9 cellular contexts compared by ENCODE assay signal in genomic region chr2:162840598-162841246, GRCh38. TPM values are rescaled to one million over a fixed set of nuclear protein-coding genes. Genes with fewer than 3 reads are reported as not detected.
A peak's percentile ranks its signal among the peaks of the same experiment; 100 is the strongest.
DNase-seq lines count a peak whose midpoint lies in the region; ATAC-seq, FAIRE-seq and TF ChIP-seq lines count a peak whose summit lies in the region.
"Had no signal": no experiment of that assay in that cellular context is flagged by ENCODE, and none has a peak within 500 bp of the region (broad histone marks: within the 10 kb centered on the region; RNA-seq: fewer than 3 reads in every experiment).

No MANE protein-coding gene starts in this region.

- H3K27ac ChIP-seq in A549: no peak overlapping the region
- H3K27ac ChIP-seq in ovary: no peak overlapping the region

- TF ChIP-seq EP300 in A549 (IDR thresholded peaks at IDR 0.05): no peak
- no peak for TF ChIP-seq EP300 in ovary (IDR thresholded peaks at IDR 0.05)

- H3K4me1 ChIP-seq in A549 (peaks cover 3% of the 10 kb centered on the region; the same call in 1 of the 3 replicates), ovary (ENCODE audit: insufficient read depth) (peaks cover 1% of the 10 kb centered on the region)

- H3K4me3 ChIP-seq in A549 (no peak overlapping the region), GM12864 (ENCODE audit: low read depth, low read length) (no peak overlapping the region), ovary (no peak overlapping the region)

- intact Hi-C loops in ovary (cut with DNase I): no loop called here

- TF ChIP-seq CTCF in A549 (IDR thresholded peaks at IDR 0.05): no peak
- no peak for TF ChIP-seq CTCF in GM12864 (IDR thresholded peaks at IDR 0.05; ENCODE audit: low read depth, low read length, missing control alignments)
- no peak for TF ChIP-seq CTCF in ovary (IDR thresholded peaks at IDR 0.05)

- peaks cover 0 to 8% of the 10 kb centered on the region in 2 donors for H3K27me3 Mint-ChIP-seq in effector memory CD8-positive, alpha-beta T cell

- 13% methylated on average over 8 of the region's 8 CpGs for WGBS in A549 (ENCODE audit: missing lambda C conversion rate)
- 7 to 13% (median 8%) methylated on average over 8 of the region's 8 CpGs for WGBS in ovary, 3 donors

- ATAC-seq in A549 (peak; percentile 80 to 85), HG03175 (IDR thresholded peaks at IDR 0.05; ENCODE audit: unreplicated experiment) (peak; percentile 75), esophagus mucosa (peak; percentile 71)
- no peak for ATAC-seq in effector memory CD8-positive, alpha-beta T cell (replicated peaks)

- H3K36me3 ChIP-seq in ovary: no peaks in the 10 kb centered on the region

- no peak for TF ChIP-seq POLR2A in A549 (IDR thresholded peaks at IDR 0.05; ENCODE audit: low read length)
- no peak for TF ChIP-seq POLR2A in ovary (IDR thresholded peaks at IDR 0.05)

- H3K4me3 Mint-ChIP-seq in effector memory CD8-positive, alpha-beta T cell: no peak overlapping the region
- H3K4me3 Mint-ChIP-seq: activated naive CD4-positive, alpha-beta T cell treated with anti-CD3 and anti-CD28 coated beads, Interleukin-2, amount 50 U/mL, for 24 hours had no signal

- POLR2A ChIA-PET in A549 (lab: Yijun Ruan, JAX): no interaction called here

- H3K36me3 Mint-ChIP-seq in effector memory CD8-positive, alpha-beta T cell (ENCODE audit: insufficient read depth): no peaks in the 10 kb centered on the region
- H3K36me3 Mint-ChIP-seq: activated naive CD4-positive, alpha-beta T cell treated with anti-CD3 and anti-CD28 coated beads, Interleukin-2, amount 50 U/mL, for 24 hours had no signal

- no peak for TF ChIP-seq RAD21 in A549 (conservative IDR thresholded peaks at IDR 0.05 in 1 of 2, IDR thresholded peaks at IDR 0.05 in 1 of 2)

- H3K27ac Mint-ChIP-seq in effector memory CD8-positive, alpha-beta T cell: no peak overlapping the region
- H3K27ac Mint-ChIP-seq: activated naive CD4-positive, alpha-beta T cell treated with anti-CD3 and anti-CD28 coated beads, Interleukin-2, amount 50 U/mL, for 24 hours had no signal

- CTCF ChIA-PET in A549 (lab: Yijun Ruan, JAX): interaction anchor here (1.2 kb wide), 1 partner anchor 11 kb away, joined by 5 read pairs; no protein-coding TSS in a partner anchor

- FAIRE-seq in A549 (lab: Jason Lieb, UNC): no peak

- H3K4me2 ChIP-seq in A549: no peak overlapping the region

- DNase-seq in A549 (ENCODE audit: low read depth in 1 of 2, low spot score in 1 of 2) (peak; percentile 4 to 74), GM12864 (ENCODE audit: low read depth) (peak; percentile 12), SK-N-DZ (ENCODE audit: low spot score) (peak; percentile 67), ovary (peak in 4 of 5 donors; percentile 20 to 43 (median 26)), activated gamma-delta T cell treated with Interleukin-2 at 50 U/mL for 16 hours (no peak)
- DNase-seq in effector memory CD8-positive, alpha-beta T cell: no peak

- no peaks in the 10 kb centered on the region for H3K9me3 ChIP-seq in A549
- no peaks in the 10 kb centered on the region for H3K9me3 ChIP-seq in ovary

- peaks cover 0 to 7% of the 10 kb centered on the region in 2 donors for H3K9me3 Mint-ChIP-seq in effector memory CD8-positive, alpha-beta T cell

- no peaks in the 10 kb centered on the region for H3K4me1 Mint-ChIP-seq in effector memory CD8-positive, alpha-beta T cell (ENCODE audit: low read depth in 2 of 2)
- H3K4me1 Mint-ChIP-seq: activated naive CD4-positive, alpha-beta T cell treated with anti-CD3 and anti-CD28 coated beads, Interleukin-2, amount 50 U/mL, for 24 hours had no signal

- no peaks in the 10 kb centered on the region for H3K27me3 ChIP-seq in ovary

TF ChIP-seq in A549, 52 proteins besides CTCF, POLR2A, EP300 and RAD21 (continues in another document):
- TF ChIP-seq JUNB (IDR thresholded peaks at IDR 0.05) (no peak), BCL3 (IDR thresholded peaks at IDR 0.05) (no peak), HOXB13 (CRISPR knock-in tag; IDR thresholded peaks at IDR 0.05; ENCODE audit: low read depth) (peak; percentile 93), MAZ (IDR thresholded peaks at IDR 0.05; ENCODE audit: borderline replicate concordance, low read depth, low read length) (no peak), POLR2AphosphoS2 (conservative IDR thresholded peaks at IDR 0.05; ENCODE audit: low read length) (no peak), ZSCAN20 (CRISPR knock-in tag; IDR thresholded peaks at IDR 0.05) (peak; percentile 91), ZC3H11A (IDR thresholded peaks at IDR 0.05) (no peak), CBX2 (IDR thresholded peaks at IDR 0.05; ENCODE audit: borderline replicate concordance, low read depth) (no peak), REST (IDR thresholded peaks at IDR 0.05) (peak; percentile 99), CEBPB (IDR thresholded peaks at IDR 0.05) (no peak), EHMT2 (IDR thresholded peaks at IDR 0.05; ENCODE audit: low read depth) (peak; percentile 99)
- TF ChIP-seq, protein P1, sequence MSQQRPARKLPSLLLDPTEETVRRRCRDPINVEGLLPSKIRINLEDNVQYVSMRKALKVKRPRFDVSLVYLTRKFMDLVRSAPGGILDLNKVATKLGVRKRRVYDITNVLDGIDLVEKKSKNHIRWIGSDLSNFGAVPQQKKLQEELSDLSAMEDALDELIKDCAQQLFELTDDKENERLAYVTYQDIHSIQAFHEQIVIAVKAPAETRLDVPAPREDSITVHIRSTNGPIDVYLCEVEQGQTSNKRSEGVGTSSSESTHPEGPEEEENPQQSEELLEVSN (IDR thresholded peaks at IDR 0.05; ENCODE audit: borderline replicate concordance, low read depth): no peak
- TF ChIP-seq, protein P2, sequence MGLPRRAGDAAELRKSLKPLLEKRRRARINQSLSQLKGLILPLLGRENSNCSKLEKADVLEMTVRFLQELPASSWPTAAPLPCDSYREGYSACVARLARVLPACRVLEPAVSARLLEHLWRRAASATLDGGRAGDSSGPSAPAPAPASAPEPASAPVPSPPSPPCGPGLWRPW (IDR thresholded peaks at IDR 0.05): no peak
- TF ChIP-seq, protein P3, sequence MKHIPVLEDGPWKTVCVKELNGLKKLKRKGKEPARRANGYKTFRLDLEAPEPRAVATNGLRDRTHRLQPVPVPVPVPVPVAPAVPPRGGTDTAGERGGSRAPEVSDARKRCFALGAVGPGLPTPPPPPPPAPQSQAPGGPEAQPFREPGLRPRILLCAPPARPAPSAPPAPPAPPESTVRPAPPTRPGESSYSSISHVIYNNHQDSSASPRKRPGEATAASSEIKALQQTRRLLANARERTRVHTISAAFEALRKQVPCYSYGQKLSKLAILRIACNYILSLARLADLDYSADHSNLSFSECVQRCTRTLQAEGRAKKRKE (CRISPR knock-in tag; IDR thresholded peaks at IDR 0.05; ENCODE audit: low read depth): peak; percentile 79; the same call in 1 of the 2 replicates

RNA-seq across cellular contexts. Expression of gene KCNH7, which starts 2.2 kb away (rescaled TPM):
- not detected in 2 replicates for polyA plus RNA-seq in A549 (2011; rRNA removed)
- not detected in 2 replicates for polyA plus RNA-seq in A549 (2012; cell fraction: cytosol; rRNA removed)
- polyA plus RNA-seq in A549 (2012; cell fraction: nucleus; rRNA removed): not detected in 2 replicates
- polyA plus RNA-seq in A549 (2017; fragmentation: RNase III; extraction: RNeasy Plus Mini Kit Qiagen cat#74134 plus additional on column Dnase treatment): not detected in 3 replicates
- not detected in 2 replicates for polyA minus RNA-seq in A549 (2011; rRNA and poly(A)+ RNA removed)
- polyA plus RNA-seq in SK-N-DZ (2014; cell fraction: cytosol; rRNA removed): 8.1 and 12.5 TPM in 2 replicates
- 8.2 and 13.2 TPM in 2 replicates for polyA plus RNA-seq in SK-N-DZ (2014; cell fraction: nucleus; rRNA removed)
- not detected for total RNA-seq in esophagus mucosa
- total RNA-seq in ovary: not detected
- not detected for polyA plus RNA-seq in ovary

Comparison
In these comparisons a context has a peak if more than half of its experiments do, and no peak if none do; other contexts are left out.
1. DNase-seq: peak in A549 (2 of 2), GM12864 (single experiment), SK-N-DZ (single experiment) and ovary (4 of 5); none in activated gamma-delta T cell treated with Interleukin-2 at 50 U/mL for 16 hours (single experiment) and effector memory CD8-positive, alpha-beta T cell (0 of 3).